8 cellular contexts compared by ENCODE assay signal in the genomic region with DNA sequence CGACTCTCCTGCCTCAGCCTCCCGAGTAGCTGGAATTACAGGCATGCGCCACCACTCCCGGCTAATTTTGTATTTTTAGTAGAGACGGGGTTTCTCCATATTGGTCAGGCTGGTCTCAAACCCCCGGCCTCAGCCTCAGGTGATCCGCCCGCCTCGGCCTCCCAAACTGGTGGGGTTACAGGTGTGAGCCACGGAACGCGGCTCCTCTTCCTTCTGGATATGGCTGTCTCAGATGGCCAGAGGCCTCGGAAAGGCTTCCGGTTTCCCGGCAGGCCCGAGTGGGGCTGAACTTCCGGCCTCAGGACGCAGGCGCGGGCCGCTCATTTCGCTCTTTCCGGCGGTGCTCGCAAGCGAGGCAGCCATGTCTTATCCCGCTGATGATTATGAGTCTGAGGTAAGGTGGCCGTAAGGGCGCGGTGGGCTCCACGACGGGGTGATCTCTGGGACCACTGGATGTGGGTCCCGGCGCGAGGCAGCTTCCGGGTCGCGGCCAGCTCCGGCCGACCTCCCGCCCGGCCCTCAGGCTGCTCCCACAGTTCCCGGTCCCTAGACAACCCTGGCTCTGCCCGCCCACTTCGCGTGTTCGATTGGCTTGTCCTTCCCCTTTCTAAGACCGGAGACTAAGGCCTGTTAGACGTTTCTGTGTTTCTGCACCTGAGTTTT. TPM values are rescaled to one million over a fixed set of nuclear protein-coding genes. Genes with fewer than 3 reads are reported as not detected.
DNase-seq lines count a peak whose midpoint lies in the region; ATAC-seq, FAIRE-seq and TF ChIP-seq lines count a peak whose summit lies in the region.

Gene EIF3L (plus strand): TSS at position 331 of the 663 bp plus-strand sequence. CDS start 31 bp downstream, at position 362.

- H3K36me3 ChIP-seq in bronchial epithelial cell (ENCODE audit: control insufficient read depth, insufficient read depth, low read length) = peaks cover 15% of the 10 kb centered on the region
- H3K36me3 ChIP-seq in small intestine (ENCODE audit: control insufficient read depth in 2 of 2, insufficient read depth in 2 of 2, low read length in 2 of 2) = peaks cover 3 to 7% of the 10 kb centered on the region in 2 donors

- WGBS in small intestine, 3 donors = 0 to 1% (median 1%) methylated on average over 43 to 49 of the region's 49 CpGs

- peak within 1 kb of the TSS; percentile 84 for H3K4me3 Mint-ChIP-seq in WTC11

- no peaks in the 10 kb centered on the region for H3K27me3 ChIP-seq in bronchial epithelial cell (ENCODE audit: control insufficient read depth, insufficient read depth, low read length)
- H3K27me3 ChIP-seq in small intestine (ENCODE audit: control insufficient read depth in 2 of 2, insufficient read depth in 2 of 2, low read length in 2 of 2) = no peaks in the 10 kb centered on the region

- TF ChIP-seq CTCF in WTC11 (IDR thresholded peaks at IDR 0.05) (no peak), bronchial epithelial cell (IDR thresholded peaks at IDR 0.05; ENCODE audit: insufficient read depth, low read length, severe bottlenecking) (no peak)

- H3K4me3 ChIP-seq in bronchial epithelial cell (ENCODE audit: low read depth, low read length) = peak within 1 kb of the TSS; percentile 78
- peak within 1 kb of the TSS; percentile 58 to 95 for H3K4me3 ChIP-seq in small intestine (ENCODE audit: low read depth in 1 of 2, low read length in 2 of 2)

- POLR2A ChIA-PET in WTC11 (lab: Charles Lee) = no interaction called here

- H3K9me3 Mint-ChIP-seq in WTC11 = peaks cover 5% of the 10 kb centered on the region; the same call in 1 of the 2 replicates

- H3K27ac Mint-ChIP-seq in WTC11 = peak within 1 kb of the TSS; percentile 93

- H3K36me3 Mint-ChIP-seq in WTC11 = peaks cover 32% of the 10 kb centered on the region

- CTCF ChIA-PET in WTC11 (lab: Charles Lee) = interaction anchor here (1.2 to 2.1 kb wide), 3 partner anchors 14 to 42 kb away, joined by 3 to 7 read pairs (median 6); partner anchors contain the start of gene GCAT

- H3K4me1 Mint-ChIP-seq in WTC11 = peaks cover 21% of the 10 kb centered on the region

- H3K27ac ChIP-seq in small intestine (ENCODE audit: low read depth in 1 of 2, low read length in 1 of 2) = peak within 1 kb of the TSS; percentile 87 to 88

- H3K9me3 ChIP-seq in small intestine (ENCODE audit: control insufficient read depth, low read depth) = no peaks in the 10 kb centered on the region

- FAIRE-seq in bronchial epithelial cell (lab: Jason Lieb, UNC) (no peak), small intestine (lab: Jason Lieb, UNC) (no peak)

- peak; percentile 62 for ATAC-seq in HG03066 (IDR thresholded peaks at IDR 0.05; ENCODE audit: low read depth, unreplicated experiment)
- ATAC-seq in WTC11 = peak; percentile 67

- H3K27me3 Mint-ChIP-seq in WTC11 (ENCODE audit: low read depth) = no peaks in the 10 kb centered on the region

- DNase-seq in NK-92 treated with Interleukin-12 subunit alpha and Interleukin-12 subunit beta, amount 100 ng/mL, for 24 hours (lab: John Stamatoyannopoulos, UW) = peak; percentile 68
- DNase-seq in NK-92 (lab: John Stamatoyannopoulos, UW; ENCODE audit: unreplicated experiment) (no peak), NCI-H2227 (lab: John Stamatoyannopoulos, UW; ENCODE audit: unreplicated experiment) (peak; percentile 89), WTC11 (ENCODE audit: low spot score) (peak; percentile 85), bronchial epithelial cell (ENCODE audit: low read depth) (peak; percentile 84), iPS-NIHi11 (ENCODE audit: low spot score) (peak; percentile 94), small intestine (peak; percentile 91)

- peaks cover 0 to 2% of the 10 kb centered on the region in 2 donors for H3K4me1 ChIP-seq in small intestine (ENCODE audit: control insufficient read depth in 2 of 2, insufficient read depth in 1 of 2, low read depth in 1 of 2, low read length in 1 of 2)

TF ChIP-seq in WTC11, 78 proteins besides CTCF, POLR2A, EP300 and RAD21 (continues in another document):
- TF ChIP-seq GRHL2 (CRISPR knock-in tag; IDR thresholded peaks at IDR 0.05; ENCODE audit: insufficient replicate concordance, severe bottlenecking) (no peak), JUN (CRISPR knock-in tag; IDR thresholded peaks at IDR 0.05) (no peak), E2F5 (CRISPR knock-in tag; IDR thresholded peaks at IDR 0.05) (no peak), ZNF423 (CRISPR knock-in tag; IDR thresholded peaks at IDR 0.05) (no peak), ZNF317 (CRISPR knock-in tag; IDR thresholded peaks at IDR 0.05; ENCODE audit: borderline replicate concordance, low read depth) (no peak), ESRRA (CRISPR knock-in tag; IDR thresholded peaks at IDR 0.05; ENCODE audit: borderline replicate concordance) (no peak), ZNF671 (CRISPR knock-in tag; IDR thresholded peaks at IDR 0.05) (no peak), ZNF532 (CRISPR knock-in tag; IDR thresholded peaks at IDR 0.05; ENCODE audit: borderline replicate concordance) (no peak), NR3C1 (CRISPR knock-in tag; conservative IDR thresholded peaks at IDR 0.05; ENCODE audit: low read depth) (no peak), NFYB (CRISPR knock-in tag; conservative IDR thresholded peaks at IDR 0.05; ENCODE audit: low read depth) (no peak), CREM (CRISPR knock-in tag; IDR thresholded peaks at IDR 0.05) (peak; percentile 72)
- TF ChIP-seq, protein P1, sequence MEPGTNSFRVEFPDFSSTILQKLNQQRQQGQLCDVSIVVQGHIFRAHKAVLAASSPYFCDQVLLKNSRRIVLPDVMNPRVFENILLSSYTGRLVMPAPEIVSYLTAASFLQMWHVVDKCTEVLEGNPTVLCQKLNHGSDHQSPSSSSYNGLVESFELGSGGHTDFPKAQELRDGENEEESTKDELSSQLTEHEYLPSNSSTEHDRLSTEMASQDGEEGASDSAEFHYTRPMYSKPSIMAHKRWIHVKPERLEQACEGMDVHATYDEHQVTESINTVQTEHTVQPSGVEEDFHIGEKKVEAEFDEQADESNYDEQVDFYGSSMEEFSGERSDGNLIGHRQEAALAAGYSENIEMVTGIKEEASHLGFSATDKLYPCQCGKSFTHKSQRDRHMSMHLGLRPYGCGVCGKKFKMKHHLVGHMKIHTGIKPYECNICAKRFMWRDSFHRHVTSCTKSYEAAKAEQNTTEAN (CRISPR knock-in tag; IDR thresholded peaks at IDR 0.05) = no peak
- TF ChIP-seq, protein P2, sequence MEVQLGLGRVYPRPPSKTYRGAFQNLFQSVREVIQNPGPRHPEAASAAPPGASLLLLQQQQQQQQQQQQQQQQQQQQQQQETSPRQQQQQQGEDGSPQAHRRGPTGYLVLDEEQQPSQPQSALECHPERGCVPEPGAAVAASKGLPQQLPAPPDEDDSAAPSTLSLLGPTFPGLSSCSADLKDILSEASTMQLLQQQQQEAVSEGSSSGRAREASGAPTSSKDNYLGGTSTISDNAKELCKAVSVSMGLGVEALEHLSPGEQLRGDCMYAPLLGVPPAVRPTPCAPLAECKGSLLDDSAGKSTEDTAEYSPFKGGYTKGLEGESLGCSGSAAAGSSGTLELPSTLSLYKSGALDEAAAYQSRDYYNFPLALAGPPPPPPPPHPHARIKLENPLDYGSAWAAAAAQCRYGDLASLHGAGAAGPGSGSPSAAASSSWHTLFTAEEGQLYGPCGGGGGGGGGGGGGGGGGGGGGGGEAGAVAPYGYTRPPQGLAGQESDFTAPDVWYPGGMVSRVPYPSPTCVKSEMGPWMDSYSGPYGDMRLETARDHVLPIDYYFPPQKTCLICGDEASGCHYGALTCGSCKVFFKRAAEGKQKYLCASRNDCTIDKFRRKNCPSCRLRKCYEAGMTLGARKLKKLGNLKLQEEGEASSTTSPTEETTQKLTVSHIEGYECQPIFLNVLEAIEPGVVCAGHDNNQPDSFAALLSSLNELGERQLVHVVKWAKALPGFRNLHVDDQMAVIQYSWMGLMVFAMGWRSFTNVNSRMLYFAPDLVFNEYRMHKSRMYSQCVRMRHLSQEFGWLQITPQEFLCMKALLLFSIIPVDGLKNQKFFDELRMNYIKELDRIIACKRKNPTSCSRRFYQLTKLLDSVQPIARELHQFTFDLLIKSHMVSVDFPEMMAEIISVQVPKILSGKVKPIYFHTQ (CRISPR knock-in tag; IDR thresholded peaks at IDR 0.05) = no peak

RNA-seq across cellular contexts. Expression of gene EIF3L, which starts in this region (rescaled TPM):
- total RNA-seq in WTC11 (2021) = 611 to 645 TPM (median 645 TPM) in 3 replicates
- 267 and 420 TPM in 2 replicates for total RNA-seq in bronchial epithelial cell
- 100 to 1,000 TPM; 176 to 381 (median 266) TPM for polyA plus RNA-seq in small intestine
